Comparison of ENCODE assay signal across 1 cellular context in genomic region chr5:150763023-150763793, GRCh38.
TF ChIP-seq lines count a peak whose summit lies in the region.

No MANE protein-coding gene starts in this region.

TF ChIP-seq in K562, 482 proteins besides CTCF, POLR2A, EP300 and RAD21 (continued from another document and continues in another):
- TF ChIP-seq RBM17 (IDR thresholded peaks at IDR 0.05; ENCODE audit: borderline replicate concordance, low read depth, low read length) (no peak), YY1 (IDR thresholded peaks at IDR 0.05; ENCODE audit: borderline replicate concordance in 1 of 3, control insufficient read depth in 1 of 3, extremely low read depth in 1 of 3, insufficient read depth in 3 of 3, insufficient read length in 1 of 3, insufficient replicate concordance in 2 of 3, low read depth in 1 of 3, low read length in 2 of 3) (no peak), BRF2 (IDR thresholded peaks at IDR 0.05; ENCODE audit: borderline replicate concordance, insufficient read depth, insufficient read length) (no peak), RAD51 (IDR thresholded peaks at IDR 0.05; ENCODE audit: borderline replicate concordance, low read depth) (no peak), HLTF (IDR thresholded peaks at IDR 0.05) (no peak), TCF7L2 (IDR thresholded peaks at IDR 0.05; ENCODE audit: low read depth, low read length) (no peak), ZNF695 (CRISPR knock-in tag; IDR thresholded peaks at IDR 0.05) (0 out of 2 replicates have a peak, but pooled peaks have one; percentile 39), KDM1A (IDR thresholded peaks at IDR 0.05) (0 out of 4 replicates have a peak, but pooled peaks have one; percentile 20 to 38), ZSCAN29 (IDR thresholded peaks at IDR 0.05) (no peak), THAP7 (CRISPR knock-in tag; IDR thresholded peaks at IDR 0.05) (no peak), TFAP4 (CRISPR knock-in tag; IDR thresholded peaks at IDR 0.05; ENCODE audit: borderline replicate concordance) (peak; percentile 67; the same call in 1 of the 2 replicates), ZFP30 (CRISPR knock-in tag; IDR thresholded peaks at IDR 0.05; ENCODE audit: borderline replicate concordance) (no peak), ZNF445 (CRISPR knock-in tag; IDR thresholded peaks at IDR 0.05; ENCODE audit: low read depth) (no peak), MECOM (CRISPR knock-in tag; IDR thresholded peaks at IDR 0.05) (0 out of 2 replicates have a peak, but pooled peaks have one; percentile 26), ZNF224 (CRISPR knock-in tag; IDR thresholded peaks at IDR 0.05) (no peak), HNRNPK (IDR thresholded peaks at IDR 0.05; ENCODE audit: low read depth, low read length, poor library complexity, severe bottlenecking) (no peak), ATF1 (CRISPR knock-in tag; IDR thresholded peaks at IDR 0.05) (no peak), ATF1 (tag; IDR thresholded peaks at IDR 0.05) (peak; percentile 82), MAFK (IDR thresholded peaks at IDR 0.05; ENCODE audit: low read length) (no peak), ZBTB11 (CRISPR knock-in tag; IDR thresholded peaks at IDR 0.05) (peak in 1 of 3 experiments; percentile 49; a peak in 2 of 6 replicates), GABPB1 (CRISPR knock-in tag; IDR thresholded peaks at IDR 0.05) (no peak), ADNP (tag; IDR thresholded peaks at IDR 0.05) (no peak), TBP (optimal IDR thresholded peaks at IDR 0.05; ENCODE audit: low read depth, low read length) (no peak), KDM5B (IDR thresholded peaks at IDR 0.05; ENCODE audit: insufficient replicate concordance, low read depth, low read length) (no peak), EGR1 (conservative IDR thresholded peaks at IDR 0.05) (no peak), EWSR1 (IDR thresholded peaks at IDR 0.05; ENCODE audit: borderline replicate concordance, low read depth, partially characterized antibody) (no peak), PML (IDR thresholded peaks at IDR 0.05; ENCODE audit: low read length) (no peak), FOXK1 (CRISPR knock-in tag; IDR thresholded peaks at IDR 0.05; ENCODE audit: borderline replicate concordance) (no peak), ZNF57 (CRISPR knock-in tag; IDR thresholded peaks at IDR 0.05) (no peak), HMGXB4 (CRISPR knock-in tag; IDR thresholded peaks at IDR 0.05) (no peak), HDAC6 (IDR thresholded peaks at IDR 0.05; ENCODE audit: low read depth, low read length) (no peak), HMG20B (CRISPR knock-in tag; IDR thresholded peaks at IDR 0.05) (no peak)
- TF ChIP-seq, protein P1, sequence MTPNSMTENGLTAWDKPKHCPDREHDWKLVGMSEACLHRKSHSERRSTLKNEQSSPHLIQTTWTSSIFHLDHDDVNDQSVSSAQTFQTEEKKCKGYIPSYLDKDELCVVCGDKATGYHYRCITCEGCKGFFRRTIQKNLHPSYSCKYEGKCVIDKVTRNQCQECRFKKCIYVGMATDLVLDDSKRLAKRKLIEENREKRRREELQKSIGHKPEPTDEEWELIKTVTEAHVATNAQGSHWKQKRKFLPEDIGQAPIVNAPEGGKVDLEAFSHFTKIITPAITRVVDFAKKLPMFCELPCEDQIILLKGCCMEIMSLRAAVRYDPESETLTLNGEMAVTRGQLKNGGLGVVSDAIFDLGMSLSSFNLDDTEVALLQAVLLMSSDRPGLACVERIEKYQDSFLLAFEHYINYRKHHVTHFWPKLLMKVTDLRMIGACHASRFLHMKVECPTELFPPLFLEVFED (CRISPR knock-in tag; conservative IDR thresholded peaks at IDR 0.05) = no peak
- TF ChIP-seq, protein P2, sequence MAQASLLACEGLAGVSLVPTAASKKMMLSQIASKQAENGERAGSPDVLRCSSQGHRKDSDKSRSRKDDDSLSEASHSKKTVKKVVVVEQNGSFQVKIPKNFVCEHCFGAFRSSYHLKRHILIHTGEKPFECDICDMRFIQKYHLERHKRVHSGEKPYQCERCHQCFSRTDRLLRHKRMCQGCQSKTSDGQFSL (CRISPR knock-in tag; IDR thresholded peaks at IDR 0.05) = no peak
- TF ChIP-seq, protein P2 (tag; IDR thresholded peaks at IDR 0.05) = peak in 1 of 2 experiments; percentile 60; a peak in 1 of 4 replicates
- TF ChIP-seq, protein P3, sequence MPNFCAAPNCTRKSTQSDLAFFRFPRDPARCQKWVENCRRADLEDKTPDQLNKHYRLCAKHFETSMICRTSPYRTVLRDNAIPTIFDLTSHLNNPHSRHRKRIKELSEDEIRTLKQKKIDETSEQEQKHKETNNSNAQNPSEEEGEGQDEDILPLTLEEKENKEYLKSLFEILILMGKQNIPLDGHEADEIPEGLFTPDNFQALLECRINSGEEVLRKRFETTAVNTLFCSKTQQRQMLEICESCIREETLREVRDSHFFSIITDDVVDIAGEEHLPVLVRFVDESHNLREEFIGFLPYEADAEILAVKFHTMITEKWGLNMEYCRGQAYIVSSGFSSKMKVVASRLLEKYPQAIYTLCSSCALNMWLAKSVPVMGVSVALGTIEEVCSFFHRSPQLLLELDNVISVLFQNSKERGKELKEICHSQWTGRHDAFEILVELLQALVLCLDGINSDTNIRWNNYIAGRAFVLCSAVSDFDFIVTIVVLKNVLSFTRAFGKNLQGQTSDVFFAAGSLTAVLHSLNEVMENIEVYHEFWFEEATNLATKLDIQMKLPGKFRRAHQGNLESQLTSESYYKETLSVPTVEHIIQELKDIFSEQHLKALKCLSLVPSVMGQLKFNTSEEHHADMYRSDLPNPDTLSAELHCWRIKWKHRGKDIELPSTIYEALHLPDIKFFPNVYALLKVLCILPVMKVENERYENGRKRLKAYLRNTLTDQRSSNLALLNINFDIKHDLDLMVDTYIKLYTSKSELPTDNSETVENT (CRISPR knock-in tag; IDR thresholded peaks at IDR 0.05) = no peak
- TF ChIP-seq, protein P4, sequence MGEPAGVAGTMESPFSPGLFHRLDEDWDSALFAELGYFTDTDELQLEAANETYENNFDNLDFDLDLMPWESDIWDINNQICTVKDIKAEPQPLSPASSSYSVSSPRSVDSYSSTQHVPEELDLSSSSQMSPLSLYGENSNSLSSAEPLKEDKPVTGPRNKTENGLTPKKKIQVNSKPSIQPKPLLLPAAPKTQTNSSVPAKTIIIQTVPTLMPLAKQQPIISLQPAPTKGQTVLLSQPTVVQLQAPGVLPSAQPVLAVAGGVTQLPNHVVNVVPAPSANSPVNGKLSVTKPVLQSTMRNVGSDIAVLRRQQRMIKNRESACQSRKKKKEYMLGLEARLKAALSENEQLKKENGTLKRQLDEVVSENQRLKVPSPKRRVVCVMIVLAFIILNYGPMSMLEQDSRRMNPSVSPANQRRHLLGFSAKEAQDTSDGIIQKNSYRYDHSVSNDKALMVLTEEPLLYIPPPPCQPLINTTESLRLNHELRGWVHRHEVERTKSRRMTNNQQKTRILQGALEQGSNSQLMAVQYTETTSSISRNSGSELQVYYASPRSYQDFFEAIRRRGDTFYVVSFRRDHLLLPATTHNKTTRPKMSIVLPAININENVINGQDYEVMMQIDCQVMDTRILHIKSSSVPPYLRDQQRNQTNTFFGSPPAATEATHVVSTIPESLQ (CRISPR knock-in tag; IDR thresholded peaks at IDR 0.05) = no peak
- TF ChIP-seq, protein P5, sequence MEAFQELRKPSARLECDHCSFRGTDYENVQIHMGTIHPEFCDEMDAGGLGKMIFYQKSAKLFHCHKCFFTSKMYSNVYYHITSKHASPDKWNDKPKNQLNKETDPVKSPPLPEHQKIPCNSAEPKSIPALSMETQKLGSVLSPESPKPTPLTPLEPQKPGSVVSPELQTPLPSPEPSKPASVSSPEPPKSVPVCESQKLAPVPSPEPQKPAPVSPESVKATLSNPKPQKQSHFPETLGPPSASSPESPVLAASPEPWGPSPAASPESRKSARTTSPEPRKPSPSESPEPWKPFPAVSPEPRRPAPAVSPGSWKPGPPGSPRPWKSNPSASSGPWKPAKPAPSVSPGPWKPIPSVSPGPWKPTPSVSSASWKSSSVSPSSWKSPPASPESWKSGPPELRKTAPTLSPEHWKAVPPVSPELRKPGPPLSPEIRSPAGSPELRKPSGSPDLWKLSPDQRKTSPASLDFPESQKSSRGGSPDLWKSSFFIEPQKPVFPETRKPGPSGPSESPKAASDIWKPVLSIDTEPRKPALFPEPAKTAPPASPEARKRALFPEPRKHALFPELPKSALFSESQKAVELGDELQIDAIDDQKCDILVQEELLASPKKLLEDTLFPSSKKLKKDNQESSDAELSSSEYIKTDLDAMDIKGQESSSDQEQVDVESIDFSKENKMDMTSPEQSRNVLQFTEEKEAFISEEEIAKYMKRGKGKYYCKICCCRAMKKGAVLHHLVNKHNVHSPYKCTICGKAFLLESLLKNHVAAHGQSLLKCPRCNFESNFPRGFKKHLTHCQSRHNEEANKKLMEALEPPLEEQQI (IDR thresholded peaks at IDR 0.05) = no peak
